In genomic region chr1:226679853-226680516, GRCh38 we compare ENCODE assay signal across 9 cellular contexts. TPM values are rescaled to one million over a fixed set of nuclear protein-coding genes. Genes with fewer than 3 reads are reported as not detected.
A peak's percentile ranks its signal among the peaks of the same experiment; 100 is the strongest.
DNase-seq lines count a peak whose midpoint lies in the region; FAIRE-seq and TF ChIP-seq lines count a peak whose summit lies in the region.
"Had no signal": no experiment of that assay in that cellular context is flagged by ENCODE, and none has a peak within 500 bp of the region (broad histone marks: within the 10 kb centered on the region; RNA-seq: fewer than 3 reads in every experiment).

No MANE protein-coding gene starts in this region.

- peak; percentile 26 for DNase-seq in DMS153 (lab: John Stamatoyannopoulos, UW)
- no peak for DNase-seq in DMS153 treated with DMSO at 0.1 percent for 48 hours (lab: John Stamatoyannopoulos, UW; ENCODE audit: unreplicated experiment)
- peak in 1 of 2 experiments; percentile 71 for DNase-seq in HL-60 (ENCODE audit: low read depth in 1 of 2, low spot score in 1 of 2)
- peak; percentile 75 for DNase-seq in activated CD4-positive, alpha-beta T cell treated with anti-CD3 and anti-CD28 coated beads for 1 hour
- no peak for DNase-seq in chondrocyte (ENCODE audit: low spot score)
- DNase-seq in kidney: peak; percentile 95
- peak; percentile 80 for DNase-seq in stimulated activated CD4-positive, alpha-beta T cell treated with anti-CD3 and anti-CD28 coated beads, Interleukin-12 subunit alpha, Interleukin-12 subunit beta, amount 100 ng/mL, for 4 hours
- no peak for DNase-seq in HT-29 (ENCODE audit: low spot score)

- TF ChIP-seq CTCF in HL-60 (IDR thresholded peaks at IDR 0.05; ENCODE audit: insufficient read depth, low read length) (no peak), chondrocyte (IDR thresholded peaks at IDR 0.05) (peak; percentile 25), kidney (IDR thresholded peaks at IDR 0.05; ENCODE audit: borderline replicate concordance, extremely low read depth, insufficient read depth) (no peak)

- no peak for FAIRE-seq in kidney (lab: Jason Lieb, UNC)

- no peaks in the 10 kb centered on the region for H3K27me3 ChIP-seq in HL-60 (ENCODE audit: insufficient read depth, poor library complexity, severe bottlenecking)

- H3K4me3 ChIP-seq in HL-60 (replicated peaks; ENCODE audit: insufficient read depth, low read length) (peak overlapping the region; percentile 43), kidney (ENCODE audit: low read length in 2 of 2) (peak overlapping the region; percentile 60 to 64)

- intact Hi-C loops in kidney (cut with DNase I): no loop called here

- H3K4me1 Mint-ChIP-seq in chondrocyte (ENCODE audit: low read depth): peaks cover 43% of the 10 kb centered on the region

- peak overlapping the region; percentile 77 for H3K4me3 Mint-ChIP-seq in chondrocyte (ENCODE audit: unreplicated experiment)

- H3K9me3 ChIP-seq in kidney (ENCODE audit: control insufficient read depth in 1 of 2, low read length in 2 of 2): no peaks in the 10 kb centered on the region

- no peaks in the 10 kb centered on the region for H3K27me3 Mint-ChIP-seq in chondrocyte (ENCODE audit: low read depth)

- no peaks in the 10 kb centered on the region for H3K36me3 Mint-ChIP-seq in chondrocyte (ENCODE audit: low read depth)

- H3K27ac ChIP-seq in HL-60 (replicated peaks) (peak overlapping the region; percentile 80), kidney (ENCODE audit: low read depth in 2 of 2, low read length in 2 of 2) (peak overlapping the region; percentile 88 to 97)
- H3K27ac ChIP-seq: 22Rv1 had no signal

- no peaks in the 10 kb centered on the region for H3K9me3 Mint-ChIP-seq in chondrocyte (ENCODE audit: low read depth)

- H3K9ac ChIP-seq in kidney (ENCODE audit: low read length in 2 of 2): peak overlapping the region; percentile 75 to 82

- peaks cover 21 to 29% of the 10 kb centered on the region in 2 donors for H3K4me1 ChIP-seq in kidney (ENCODE audit: control insufficient read depth in 1 of 2, insufficient read depth in 1 of 2, low read depth in 1 of 2, low read length in 2 of 2)

- peak overlapping the region; percentile 95 for H3K27ac Mint-ChIP-seq in chondrocyte (ENCODE audit: unreplicated experiment)

- H3K36me3 ChIP-seq in kidney (ENCODE audit: control insufficient read depth in 1 of 2, insufficient read depth in 2 of 2, low read length in 2 of 2): no peaks in the 10 kb centered on the region

RNA-seq across cellular contexts. Expression of gene ITPKB, which starts 59.1 kb away (rescaled TPM):
- total RNA-seq in chondrocyte (13.3 to 13.7 TPM (median 13.4 TPM) in 3 replicates), kidney (39.3 TPM)
- polyA plus RNA-seq in kidney (ENCODE audit: insufficient read depth, low read depth, low replicate concordance): 20.2 TPM
- total RNA-seq in HT-29 (2014; rRNA removed; shearing (Covaris generic)): 2.9 and 3.7 TPM in 2 replicates

Comparison
In these comparisons a context has a peak if more than half of its experiments do, and no peak if none do; other contexts are left out.
1. DNase-seq: peak in DMS153 (single experiment), activated CD4-positive, alpha-beta T cell treated with anti-CD3 and anti-CD28 coated beads for 1 hour (single experiment), kidney (single experiment) and stimulated activated CD4-positive, alpha-beta T cell treated with anti-CD3 and anti-CD28 coated beads, Interleukin-12 subunit alpha, Interleukin-12 subunit beta, amount 100 ng/mL, for 4 hours (single experiment); none in DMS153 treated with DMSO at 0.1 percent for 48 hours (single experiment), chondrocyte (single experiment) and HT-29 (single experiment).